Comparison of ENCODE assay signal across 1 cellular context in genomic region chr1:229812693-229813092, GRCh38.
TF ChIP-seq lines count a peak whose summit lies in the region.

No MANE protein-coding gene starts in this region.

TF ChIP-seq in HEK293, 187 proteins besides CTCF, POLR2A, EP300 and RAD21 (continued from another document and continues in another):
- TF ChIP-seq ZBTB10 (tag by site-specific recombination; IDR thresholded peaks at IDR 0.05) (no peak), ZNF211 (tag by site-specific recombination; IDR thresholded peaks at IDR 0.05; ENCODE audit: low read depth) (no peak), ZNF398 (tag by site-specific recombination; IDR thresholded peaks at IDR 0.05) (no peak), KLF1 (tag by site-specific recombination; IDR thresholded peaks at IDR 0.05) (no peak), PRDM4 (tag by site-specific recombination; IDR thresholded peaks at IDR 0.05) (no peak), ZNF114 (tag by site-specific recombination; IDR thresholded peaks at IDR 0.05) (no peak), ZNF518A (tag by site-specific recombination; conservative IDR thresholded peaks at IDR 0.05; ENCODE audit: low read depth) (peak; percentile 87), KLF10 (tag by site-specific recombination; IDR thresholded peaks at IDR 0.05) (no peak), ZFP69B (tag by site-specific recombination; IDR thresholded peaks at IDR 0.05) (no peak), ZNF510 (tag by site-specific recombination; IDR thresholded peaks at IDR 0.05; ENCODE audit: insufficient replicate concordance) (peak; percentile 38), REST (tag by site-specific recombination; IDR thresholded peaks at IDR 0.05) (0 out of 2 replicates have a peak, but pooled peaks have one; percentile 50), ZNF426 (tag by site-specific recombination; IDR thresholded peaks at IDR 0.05) (peak; percentile 67), HOXA7 (CRISPR knock-in tag; IDR thresholded peaks at IDR 0.05; ENCODE audit: borderline replicate concordance) (no peak), MYNN (tag by site-specific recombination; IDR thresholded peaks at IDR 0.05; ENCODE audit: borderline replicate concordance) (no peak), ZNF768 (tag by site-specific recombination; IDR thresholded peaks at IDR 0.05) (no peak), ZNF701 (tag by site-specific recombination; IDR thresholded peaks at IDR 0.05) (no peak), OVOL3 (tag by site-specific recombination; IDR thresholded peaks at IDR 0.05) (no peak), TSHZ1 (tag by site-specific recombination; IDR thresholded peaks at IDR 0.05; ENCODE audit: borderline replicate concordance) (no peak), PRDM1 (tag by site-specific recombination; IDR thresholded peaks at IDR 0.05) (no peak), ZNF433 (tag by site-specific recombination; IDR thresholded peaks at IDR 0.05; ENCODE audit: low read depth) (0 out of 2 replicates have a peak, but pooled peaks have one; percentile 44), SALL2 (tag by site-specific recombination; IDR thresholded peaks at IDR 0.05; ENCODE audit: borderline replicate concordance) (no peak), ZNF664 (tag by site-specific recombination; IDR thresholded peaks at IDR 0.05) (0 out of 2 replicates have a peak, but pooled peaks have one; percentile 9), ZNF23 (tag by site-specific recombination; IDR thresholded peaks at IDR 0.05; ENCODE audit: borderline replicate concordance) (no peak), ZNF26 (tag by site-specific recombination; IDR thresholded peaks at IDR 0.05) (no peak), ZNF366 (tag by site-specific recombination; conservative IDR thresholded peaks at IDR 0.05) (no peak), TCF7L2 (IDR thresholded peaks at IDR 0.05; ENCODE audit: borderline replicate concordance, low read depth, low read length) (no peak), ZBTB8A (tag by site-specific recombination; IDR thresholded peaks at IDR 0.05) (peak; percentile 60), ZNF561 (tag by site-specific recombination; IDR thresholded peaks at IDR 0.05; ENCODE audit: borderline replicate concordance) (no peak), ZNF670 (tag by site-specific recombination; IDR thresholded peaks at IDR 0.05; ENCODE audit: low read depth) (no peak), GLI2 (tag by site-specific recombination; IDR thresholded peaks at IDR 0.05; ENCODE audit: borderline replicate concordance, low read depth) (peak; percentile 7; the same call in 1 of the 2 replicates), ZNF555 (tag by site-specific recombination; conservative IDR thresholded peaks at IDR 0.05) (peak; percentile 62), KLF16 (tag by site-specific recombination; IDR thresholded peaks at IDR 0.05) (no peak)
